In genomic region chr11:95296621-95297025, GRCh38 we compare ENCODE assay signal across 1 cellular context.
TF ChIP-seq lines count a peak whose summit lies in the region.

No MANE protein-coding gene starts in this region.

TF ChIP-seq in SK-N-SH, 30 proteins besides CTCF, POLR2A, EP300 and RAD21 (continued from another document):
- no peak for TF ChIP-seq RXRA (IDR thresholded peaks at IDR 0.05; ENCODE audit: borderline replicate concordance, low read depth)
- no peak for TF ChIP-seq RCOR1 (IDR thresholded peaks at IDR 0.05; ENCODE audit: low read length)
- no peak for TF ChIP-seq EZH2phosphoT487 (IDR thresholded peaks at IDR 0.05; ENCODE audit: borderline replicate concordance, low read depth)
- TF ChIP-seq, protein P1, sequence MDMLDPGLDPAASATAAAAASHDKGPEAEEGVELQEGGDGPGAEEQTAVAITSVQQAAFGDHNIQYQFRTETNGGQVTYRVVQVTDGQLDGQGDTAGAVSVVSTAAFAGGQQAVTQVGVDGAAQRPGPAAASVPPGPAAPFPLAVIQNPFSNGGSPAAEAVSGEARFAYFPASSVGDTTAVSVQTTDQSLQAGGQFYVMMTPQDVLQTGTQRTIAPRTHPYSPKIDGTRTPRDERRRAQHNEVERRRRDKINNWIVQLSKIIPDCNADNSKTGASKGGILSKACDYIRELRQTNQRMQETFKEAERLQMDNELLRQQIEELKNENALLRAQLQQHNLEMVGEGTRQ (IDR thresholded peaks at IDR 0.05; ENCODE audit: borderline replicate concordance, low read depth, low read length) = no peak
- no peak for TF ChIP-seq SMC3 (IDR thresholded peaks at IDR 0.05; ENCODE audit: low read depth, low read length)
- TF ChIP-seq TCF12 (IDR thresholded peaks at IDR 0.05) = no peak
- no peak for TF ChIP-seq MXI1 (IDR thresholded peaks at IDR 0.05; ENCODE audit: low read depth, low read length)
- TF ChIP-seq GABPA (IDR thresholded peaks at IDR 0.05; ENCODE audit: low read depth) = no peak
- no peak for TF ChIP-seq MEF2A (IDR thresholded peaks at IDR 0.05; ENCODE audit: borderline replicate concordance, low read depth)
TF ChIP-seq in SK-N-SH: peak in this region for 0.
